Comparison of ENCODE assay signal across 1 cellular context in the genomic region with DNA sequence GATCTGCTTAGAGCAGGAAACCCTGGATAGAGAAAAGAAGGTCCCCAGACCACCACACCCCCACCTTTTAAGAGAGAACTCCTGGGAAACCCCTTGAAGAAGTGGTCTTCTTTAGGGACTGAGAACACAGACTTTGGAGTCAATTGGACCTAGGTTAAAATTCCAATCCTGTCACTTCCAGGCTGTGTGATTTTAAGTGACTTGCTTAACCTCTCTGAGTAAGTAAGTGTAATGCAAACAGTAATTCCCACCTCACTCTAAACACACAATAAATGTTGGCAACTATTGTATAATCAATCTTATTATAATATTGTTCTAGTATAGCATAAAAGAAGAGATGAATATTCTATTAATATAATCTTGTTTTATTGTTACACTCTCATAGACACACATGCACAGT.
TF ChIP-seq lines count a peak whose summit lies in the region.

No MANE protein-coding gene starts in this region.

TF ChIP-seq in HEK293T, 16 proteins besides CTCF, POLR2A, EP300 and RAD21 (continued from another document):
- TF ChIP-seq, protein P1, sequence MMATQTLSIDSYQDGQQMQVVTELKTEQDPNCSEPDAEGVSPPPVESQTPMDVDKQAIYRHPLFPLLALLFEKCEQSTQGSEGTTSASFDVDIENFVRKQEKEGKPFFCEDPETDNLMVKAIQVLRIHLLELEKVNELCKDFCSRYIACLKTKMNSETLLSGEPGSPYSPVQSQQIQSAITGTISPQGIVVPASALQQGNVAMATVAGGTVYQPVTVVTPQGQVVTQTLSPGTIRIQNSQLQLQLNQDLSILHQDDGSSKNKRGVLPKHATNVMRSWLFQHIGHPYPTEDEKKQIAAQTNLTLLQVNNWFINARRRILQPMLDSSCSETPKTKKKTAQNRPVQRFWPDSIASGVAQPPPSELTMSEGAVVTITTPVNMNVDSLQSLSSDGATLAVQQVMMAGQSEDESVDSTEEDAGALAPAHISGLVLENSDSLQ (IDR thresholded peaks at IDR 0.05): no peak
TF ChIP-seq in HEK293T: peak in this region for 0.
